Comparison of ENCODE assay signal across 1 cellular context in genomic region chrX:150324919-150325318, GRCh38.
TF ChIP-seq lines count a peak whose summit lies in the region.

No MANE protein-coding gene starts in this region.

TF ChIP-seq in IMR-90, 13 proteins besides CTCF, POLR2A, EP300 and RAD21:
- no peak for TF ChIP-seq RFX5 (IDR thresholded peaks at IDR 0.05; ENCODE audit: low read depth, low read length)
- TF ChIP-seq RCOR1 (IDR thresholded peaks at IDR 0.05; ENCODE audit: insufficient replicate concordance, low read length), result no peak
- TF ChIP-seq MAFK (IDR thresholded peaks at IDR 0.05; ENCODE audit: low read depth, low read length), result no peak
- TF ChIP-seq CEBPB (IDR thresholded peaks at IDR 0.05; ENCODE audit: low read depth, low read length), result no peak
- no peak for TF ChIP-seq MAZ (IDR thresholded peaks at IDR 0.05; ENCODE audit: borderline replicate concordance, low read depth, low read length)
- no peak for TF ChIP-seq ELK1 (IDR thresholded peaks at IDR 0.05; ENCODE audit: borderline replicate concordance, low read depth, low read length)
- no peak for TF ChIP-seq MXI1 (IDR thresholded peaks at IDR 0.05; ENCODE audit: borderline replicate concordance, low read depth, low read length)
